Comparison of ENCODE assay signal across 9 cellular contexts in genomic region chr1:114108741-114109255, GRCh38. TPM values are rescaled to one million over a fixed set of nuclear protein-coding genes. Genes with fewer than 3 reads are reported as not detected.
DNase-seq lines count a peak whose midpoint lies in the region; ATAC-seq and TF ChIP-seq lines count a peak whose summit lies in the region.
"Had no signal": no experiment of that assay in that cellular context is flagged by ENCODE, and none has a peak within 500 bp of the region (broad histone marks: within the 10 kb centered on the region; RNA-seq: fewer than 3 reads in every experiment).

No MANE protein-coding gene starts in this region.

- no peak overlapping the region for H3K27ac Mint-ChIP-seq in effector memory CD8-positive, alpha-beta T cell

- POLR2A ChIA-PET in PC-9 (lab: Charles Lee; ENCODE audit: unreplicated experiment): no interaction called here

- H3K9me3 ChIP-seq in PC-9 (ENCODE audit: insufficient read depth, low read depth): no peaks in the 10 kb centered on the region

- DNase-seq in GM13977 (ENCODE audit: low spot score) (peak; percentile 78), foreskin keratinocyte (peak in 1 of 2 donors; percentile 23), PC-9 (no peak), NCI-H1436 treated with DMSO at 0.1 percent for 48 hours (lab: John Stamatoyannopoulos, UW) (no peak), NCI-H524 treated with DMSO at 0.1 percent for 48 hours (lab: John Stamatoyannopoulos, UW) (no peak)
- DNase-seq in effector memory CD8-positive, alpha-beta T cell: no peak
- DNase-seq: small intestine had no signal

- peaks cover 0 to 26% of the 10 kb centered on the region in 2 donors for H3K27me3 Mint-ChIP-seq in effector memory CD8-positive, alpha-beta T cell

- in situ Hi-C loops in GM13977 (cut with MboI; ENCODE audit: low pct_unique_long_range_greater_than_20kb, low sequenced_read_pairs, unreplicated experiment): no loop called here

- no peaks in the 10 kb centered on the region for H4K20me1 ChIP-seq in PC-9 (ENCODE audit: insufficient read depth)

- intact Hi-C loops in PC-9 (cut with micrococcal nuclease; ENCODE audit: unreplicated experiment): no loop called here

- BruUV-seq in PC-9 (replicated peaks; lab: Mats Ljungman, UMichigan): no TSS peak

- peaks cover 20% of the 10 kb centered on the region for H3F3A ChIP-seq in PC-9 (ENCODE audit: insufficient read depth, low read depth)

- H2AFZ ChIP-seq in PC-9: no peak overlapping the region

- no peak overlapping the region for H3K4me3 Mint-ChIP-seq in effector memory CD8-positive, alpha-beta T cell

- peak; percentile 78 for ATAC-seq in GM21390 (IDR thresholded peaks at IDR 0.05; ENCODE audit: unreplicated experiment)
- peak; percentile 81 for ATAC-seq in HG03354 (IDR thresholded peaks at IDR 0.05; ENCODE audit: poor library complexity, severe bottlenecking, unreplicated experiment)
- ATAC-seq in foreskin keratinocyte: peak; percentile 52
- no peak for ATAC-seq in effector memory CD8-positive, alpha-beta T cell (replicated peaks)

- H3K9me3 Mint-ChIP-seq in effector memory CD8-positive, alpha-beta T cell: no peaks in the 10 kb centered on the region

- H3K9me2 ChIP-seq in PC-9 (ENCODE audit: insufficient read depth): no peaks in the 10 kb centered on the region

- H3K27ac ChIP-seq in foreskin keratinocyte (no peak overlapping the region), PC-9 (no peak overlapping the region)

- H3K36me3 ChIP-seq in PC-9 (ENCODE audit: low read depth): no peaks in the 10 kb centered on the region

- TF ChIP-seq CTCF in GM13977 (IDR thresholded peaks at IDR 0.05; ENCODE audit: extremely low read depth, insufficient read depth, missing control alignments) (no peak), foreskin keratinocyte (conservative IDR thresholded peaks at IDR 0.05) (no peak), PC-9 (conservative IDR thresholded peaks at IDR 0.05) (no peak)

- peaks cover 17 to 19% of the 10 kb centered on the region in 2 donors for H3K4me1 Mint-ChIP-seq in effector memory CD8-positive, alpha-beta T cell (ENCODE audit: low read depth in 2 of 2)

- no peaks in the 10 kb centered on the region for H3K79me2 ChIP-seq in PC-9 (ENCODE audit: low read depth)

- H3K4me2 ChIP-seq in PC-9: no peak overlapping the region

- no peak overlapping the region for H3K4me3 ChIP-seq in PC-9

- peaks cover 8% of the 10 kb centered on the region for H3K27me3 ChIP-seq in foreskin keratinocyte
- no peaks in the 10 kb centered on the region for H3K27me3 ChIP-seq in PC-9 (ENCODE audit: insufficient read depth, low read depth)

- CTCF ChIA-PET in PC-9 (lab: Charles Lee): no interaction called here

- H3K4me1 ChIP-seq in foreskin keratinocyte: peaks cover 7% of the 10 kb centered on the region
- H3K4me1 ChIP-seq in PC-9 (replicated peaks; ENCODE audit: insufficient read depth): peaks cover 42% of the 10 kb centered on the region

- H3K36me3 Mint-ChIP-seq in effector memory CD8-positive, alpha-beta T cell (ENCODE audit: insufficient read depth): peaks cover 3% of the 10 kb centered on the region

RNA-seq across cellular contexts. Expression of gene SYT6, which starts 44.9 kb away (rescaled TPM):
- not detected in 2 replicates for total RNA-seq in foreskin keratinocyte
- not detected in 2 replicates for polyA plus RNA-seq in foreskin keratinocyte
- total RNA-seq in PC-9 (2021): not detected in 2 replicates
